ENCODE assay signal across 24 cellular contexts in the genomic region with DNA sequence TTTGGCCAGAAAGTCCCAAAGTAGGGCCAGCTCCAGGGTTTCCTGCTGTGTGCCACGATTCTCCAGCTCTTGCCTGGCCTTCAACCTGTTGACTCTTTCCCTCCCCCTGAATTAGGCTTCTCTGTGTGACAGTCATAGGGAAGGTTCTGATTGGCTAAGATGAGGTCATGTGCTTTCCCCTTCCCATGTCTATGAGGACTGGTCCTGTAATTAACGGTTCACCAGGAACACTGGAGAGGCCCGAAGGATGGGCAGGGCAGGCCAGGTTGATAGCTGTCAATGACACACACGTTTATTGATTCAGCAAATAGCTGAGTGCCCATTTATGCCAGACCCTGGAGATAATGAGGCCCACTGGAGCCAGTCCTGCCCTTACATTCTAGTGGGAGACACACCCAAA. TPM values are rescaled to one million over a fixed set of nuclear protein-coding genes. Genes with fewer than 3 reads are reported as not detected.
DNase-seq lines count a peak whose midpoint lies in the region; ATAC-seq, FAIRE-seq and TF ChIP-seq lines count a peak whose summit lies in the region.
"Had no signal": no experiment of that assay in that cellular context is flagged by ENCODE, and none has a peak within 500 bp of the region (broad histone marks: within the 10 kb centered on the region; RNA-seq: fewer than 3 reads in every experiment).

No MANE protein-coding gene starts in this region.

- H3K4me3 Mint-ChIP-seq in CD4-positive, alpha-beta memory T cell: no peak overlapping the region

- intact Hi-C loops in CD4-positive, alpha-beta memory T cell (cut with micrococcal nuclease): no loop called here
- intact Hi-C loops in head of caudate nucleus (cut with DNase I): no loop called here

- TF ChIP-seq POLR2A in A549 (IDR thresholded peaks at IDR 0.05; ENCODE audit: low read length): no peak

- H3K9me3 ChIP-seq in A549: no peaks in the 10 kb centered on the region
- H3K9me3 ChIP-seq in CD4-positive, alpha-beta memory T cell (ENCODE audit: control insufficient read depth in 1 of 2, low read length in 2 of 2): no peaks in the 10 kb centered on the region
- H3K9me3 ChIP-seq: BE2C, esophagus squamous epithelium, heart left ventricle, sigmoid colon had no signal

- peak overlapping the region in 6 of 7 donors; percentile 46 to 98 (median 80) for H3K27ac Mint-ChIP-seq in CD4-positive, alpha-beta memory T cell

- H3K27me3 ChIP-seq in CD4-positive, alpha-beta memory T cell (ENCODE audit: insufficient read depth, low read length): no peaks in the 10 kb centered on the region
- no peaks in the 10 kb centered on the region for H3K27me3 ChIP-seq in foreskin keratinocyte
- H3K27me3 ChIP-seq: BE2C, cardiac muscle cell, esophagus squamous epithelium, heart left ventricle, sigmoid colon had no signal

- no peak for TF ChIP-seq RAD21 in A549 (conservative IDR thresholded peaks at IDR 0.05 in 1 of 2, IDR thresholded peaks at IDR 0.05 in 1 of 2)

- DNase-seq in A549 (ENCODE audit: low read depth in 1 of 2, low spot score in 1 of 2) (no peak), SK-MEL-5 (ENCODE audit: low read depth, low spot score) (peak; percentile 40), foreskin keratinocyte (peak in 1 of 2 donors; percentile 83), COR-L47 (lab: John Stamatoyannopoulos, UW) (no peak), head of caudate nucleus (no peak), NOMO-1 treated with dmso at 0.1 percent for 144 hours (lab: John Stamatoyannopoulos, UW; ENCODE audit: unreplicated experiment) (no peak), cerebellar cortex (ENCODE audit: low spot score) (no peak)
- DNase-seq in CD4-positive, alpha-beta memory T cell: no peak
- DNase-seq: activated CD4-positive, CD25-positive, alpha-beta regulatory T cell; BE2C; esophagus squamous epithelium; H7; heart left ventricle; NCI-H1930; NCI-H774; RPMI8226; sigmoid colon; stimulated activated CD4-positive, alpha-beta T cell treated with anti-CD3 and anti-CD28 coated beads, Interleukin-2, amount 100 ng/mL, for 48 hours had no signal

- no peak for FAIRE-seq in A549 (lab: Jason Lieb, UNC)

- H3K4me2 ChIP-seq in A549: no peak overlapping the region

- ATAC-seq in A549: 0 out of 6 replicates have a peak, but pooled peaks of 1 of the 2 experiments have one; percentile 2
- peak; percentile 47 for ATAC-seq in foreskin keratinocyte
- ATAC-seq: heart left ventricle had no signal

- H3K4me1 ChIP-seq in A549 (no peaks in the 10 kb centered on the region), foreskin keratinocyte (peaks cover 9% of the 10 kb centered on the region)
- peaks cover 90% of the 10 kb centered on the region for H3K4me1 ChIP-seq in CD4-positive, alpha-beta memory T cell (ENCODE audit: insufficient read depth, low read length)

- H3K36me3 Mint-ChIP-seq in CD4-positive, alpha-beta memory T cell: peaks cover 61 to 77% of the 10 kb centered on the region in 2 donors

- POLR2A ChIA-PET in A549 (lab: Yijun Ruan, JAX): interaction anchor here (1.7 to 3.7 kb wide), 2 partner anchors 10 to 11 kb away, joined by 12 to 13 read pairs; a partner anchor contains a TSS
- POLR2A ChIA-PET in CD4-positive, alpha-beta memory T cell (lab: Charles Lee; ENCODE audit: partially characterized antibody): interaction anchor here (2.2 to 20.7 kb wide), 5 partner anchors 9 to 34 kb away, joined by 12 to 1171 read pairs (median 55); a partner anchor contains a TSS

- TF ChIP-seq EP300 in A549 (IDR thresholded peaks at IDR 0.05): no peak

- CTCF ChIA-PET in A549 (lab: Yijun Ruan, JAX): interaction anchor here (0.8 to 25.5 kb wide), 5 partner anchors 10 to 48 kb away, joined by 3 to 871 read pairs (median 142); a partner anchor contains a TSS
- CTCF ChIA-PET in CD4-positive, alpha-beta memory T cell (lab: Charles Lee; ENCODE audit: partially characterized antibody): interaction anchor here (1.1 to 26.1 kb wide), 6 partner anchors 8 to 128 kb away, joined by 3 to 821 read pairs (median 6); a partner anchor contains a TSS

- peaks cover 34 to 88% (median 55%) of the 10 kb centered on the region in 4 donors for H3K4me1 Mint-ChIP-seq in CD4-positive, alpha-beta memory T cell

- H3K27me3 Mint-ChIP-seq in CD4-positive, alpha-beta memory T cell: no peaks in the 10 kb centered on the region

- in situ Hi-C loops in SK-MEL-5 (cut with HindIII; ENCODE audit: low pct_unique_long_range_greater_than_20kb, low sequenced_read_pairs): no loop called here

- H3K9me3 Mint-ChIP-seq in CD4-positive, alpha-beta memory T cell: peaks cover 0 to 4% (median 0%) of the 10 kb centered on the region in 8 donors

- no peak overlapping the region for H3K27ac ChIP-seq in A549
- H3K27ac ChIP-seq in CD4-positive, alpha-beta memory T cell (ENCODE audit: low read depth, low read length): peak overlapping the region; percentile 31
- no peak overlapping the region for H3K27ac ChIP-seq in foreskin keratinocyte
- H3K27ac ChIP-seq: cardiac muscle cell, esophagus squamous epithelium, heart left ventricle, sigmoid colon had no signal

- no peak overlapping the region for H3K4me3 ChIP-seq in A549
- H3K4me3 ChIP-seq in CD4-positive, alpha-beta memory T cell (ENCODE audit: low read length in 2 of 2): no peak overlapping the region
- H3K4me3 ChIP-seq: cardiac muscle cell, esophagus squamous epithelium, heart left ventricle, sigmoid colon had no signal

- WGBS in A549 (ENCODE audit: missing lambda C conversion rate): 71% methylated on average over 4 of the region's 4 CpGs

- H3K36me3 ChIP-seq in CD4-positive, alpha-beta memory T cell (ENCODE audit: insufficient read depth, low read length): peaks cover 77% of the 10 kb centered on the region

- TF ChIP-seq CTCF in A549 (IDR thresholded peaks at IDR 0.05) (no peak), foreskin keratinocyte (conservative IDR thresholded peaks at IDR 0.05) (no peak)

RNA-seq across cellular contexts. Expression of a gene that starts 9.0 kb away (rescaled TPM):
- 1.8 and 2.2 TPM in 2 replicates for polyA plus RNA-seq in A549 (2011; rRNA removed)
- polyA plus RNA-seq in A549 (2012; cell fraction: cytosol; rRNA removed): 25.9 and 43.4 TPM in 2 replicates
- polyA plus RNA-seq in A549 (2012; cell fraction: nucleus; rRNA removed): 39.8 and 85.8 TPM in 2 replicates
- polyA plus RNA-seq in A549 (2017; fragmentation: RNase III; extraction: RNeasy Plus Mini Kit Qiagen cat#74134 plus additional on column Dnase treatment): 11.0 to 12.1 TPM (median 11.2 TPM) in 3 replicates
- polyA minus RNA-seq in A549 (2011; rRNA and poly(A)+ RNA removed): 0.58 and 0.95 TPM in 2 replicates
- total RNA-seq in CD4-positive, alpha-beta memory T cell: 1 to 10 TPM; 5.2 to 7.2 TPM
- 10 to 100 TPM; 14.3 to 17.8 TPM for polyA plus RNA-seq in CD4-positive, alpha-beta memory T cell
- total RNA-seq in SK-MEL-5 (2014; rRNA removed; shearing (Covaris generic)): 34.4 and 38.8 TPM in 2 replicates
- 179 and 188 TPM in 2 replicates for polyA plus RNA-seq in SK-MEL-5 (2015; cell fraction: cytosol; rRNA removed)
- polyA plus RNA-seq in SK-MEL-5 (2015; cell fraction: nucleus; rRNA removed): 93.4 and 107 TPM in 2 replicates
- 2.4 and 3.0 TPM in 2 replicates for total RNA-seq in foreskin keratinocyte
- 4.7 and 5.0 TPM in 2 replicates for polyA plus RNA-seq in foreskin keratinocyte

RNA-seq across cellular contexts. Expression of a gene that starts 11.1 kb away (rescaled TPM):
- polyA plus RNA-seq in A549 (2011; rRNA removed) (16.5 and 20.1 TPM in 2 replicates), A549 (2017; fragmentation: RNase III; extraction: RNeasy Plus Mini Kit Qiagen cat#74134 plus additional on column Dnase treatment) (26.3 to 28.8 TPM (median 26.8 TPM) in 3 replicates), foreskin keratinocyte (44.7 and 50.5 TPM in 2 replicates)
- 37.0 and 37.1 TPM in 2 replicates for polyA plus RNA-seq in A549 (2012; cell fraction: cytosol; rRNA removed)
- polyA plus RNA-seq in A549 (2012; cell fraction: nucleus; rRNA removed): 34.5 and 40.9 TPM in 2 replicates
- polyA minus RNA-seq in A549 (2011; rRNA and poly(A)+ RNA removed): 21.1 and 30.2 TPM in 2 replicates
- 100 to 1,000 TPM; 189 to 191 TPM for total RNA-seq in CD4-positive, alpha-beta memory T cell
- polyA plus RNA-seq in CD4-positive, alpha-beta memory T cell: 100 to 1,000 TPM in 1 of 2 donors, 10 to 100 TPM in 1; 72.4 to 203 TPM
- total RNA-seq in SK-MEL-5 (2014; rRNA removed; shearing (Covaris generic)): 18.9 and 19.4 TPM in 2 replicates
- 29.6 and 35.1 TPM in 2 replicates for polyA plus RNA-seq in SK-MEL-5 (2015; cell fraction: cytosol; rRNA removed)
- 16.4 and 25.6 TPM in 2 replicates for polyA plus RNA-seq in SK-MEL-5 (2015; cell fraction: nucleus; rRNA removed)
- 49.4 and 58.1 TPM in 2 replicates for total RNA-seq in foreskin keratinocyte

RNA-seq across cellular contexts. Expression of a gene that starts 28.3 kb away (rescaled TPM):
- polyA plus RNA-seq in A549 (2011; rRNA removed): 5.3 TPM in 2 replicates
- 18.4 and 25.5 TPM in 2 replicates for polyA plus RNA-seq in A549 (2012; cell fraction: cytosol; rRNA removed)
- polyA plus RNA-seq in A549 (2012; cell fraction: nucleus; rRNA removed): 16.0 and 36.1 TPM in 2 replicates
- 14.3 to 15.5 TPM (median 14.5 TPM) in 3 replicates for polyA plus RNA-seq in A549 (2017; fragmentation: RNase III; extraction: RNeasy Plus Mini Kit Qiagen cat#74134 plus additional on column Dnase treatment)
- polyA minus RNA-seq in A549 (2011; rRNA and poly(A)+ RNA removed): 2.2 and 2.8 TPM in 2 replicates
- total RNA-seq in CD4-positive, alpha-beta memory T cell: not detected
- polyA plus RNA-seq in CD4-positive, alpha-beta memory T cell: 1 to 10 TPM; 2.0 to 2.4 TPM
- 6.0 and 8.2 TPM in 2 replicates for total RNA-seq in SK-MEL-5 (2014; rRNA removed; shearing (Covaris generic))
- 10.6 and 12.1 TPM in 2 replicates for polyA plus RNA-seq in SK-MEL-5 (2015; cell fraction: cytosol; rRNA removed)
- polyA plus RNA-seq in SK-MEL-5 (2015; cell fraction: nucleus; rRNA removed): 25.7 and 27.4 TPM in 2 replicates
- 6.0 and 9.7 TPM in 2 replicates for total RNA-seq in foreskin keratinocyte
- 11.8 and 12.3 TPM in 2 replicates for polyA plus RNA-seq in foreskin keratinocyte
- total RNA-seq: mesenteric fat pad had no signal

RNA-seq across cellular contexts. Expression of a gene that starts 35.8 kb away (rescaled TPM):
- polyA plus RNA-seq in A549 (2011; rRNA removed): 32.6 and 47.7 TPM in 2 replicates
- 33.1 and 34.4 TPM in 2 replicates for polyA plus RNA-seq in A549 (2012; cell fraction: cytosol; rRNA removed)
- 374 and 488 TPM in 2 replicates for polyA plus RNA-seq in A549 (2012; cell fraction: nucleus; rRNA removed)
- 92.4 to 118 TPM (median 107 TPM) in 3 replicates for polyA plus RNA-seq in A549 (2017; fragmentation: RNase III; extraction: RNeasy Plus Mini Kit Qiagen cat#74134 plus additional on column Dnase treatment)
- 50.2 and 52.4 TPM in 2 replicates for polyA minus RNA-seq in A549 (2011; rRNA and poly(A)+ RNA removed)
- total RNA-seq in CD4-positive, alpha-beta memory T cell: 1 to 10 TPM in 1 of 2 experiments, under 1 TPM in 1; 0.99 to 1.2 TPM
- under 1 TPM in 1 of 2 donors, not detected in 1; 0.49 TPM for polyA plus RNA-seq in CD4-positive, alpha-beta memory T cell
- 41.6 and 49.0 TPM in 2 replicates for total RNA-seq in SK-MEL-5 (2014; rRNA removed; shearing (Covaris generic))
- polyA plus RNA-seq in SK-MEL-5 (2015; cell fraction: cytosol; rRNA removed): 50.4 and 53.9 TPM in 2 replicates
- polyA plus RNA-seq in SK-MEL-5 (2015; cell fraction: nucleus; rRNA removed): 58.2 and 79.8 TPM in 2 replicates
- total RNA-seq in foreskin keratinocyte: 80.8 and 88.5 TPM in 2 replicates
- polyA plus RNA-seq in foreskin keratinocyte: 69.8 and 78.7 TPM in 2 replicates

RNA-seq across cellular contexts. Expression of a gene that starts 37.2 kb away (rescaled TPM):
- polyA plus RNA-seq in A549 (2011; rRNA removed): not detected in 2 replicates
- polyA plus RNA-seq in A549 (2012; cell fraction: cytosol; rRNA removed): 0.11 TPM in 1 of 2 replicates, not detected in the other
- not detected in 2 replicates for polyA plus RNA-seq in A549 (2012; cell fraction: nucleus; rRNA removed)
- not detected in 3 replicates for polyA plus RNA-seq in A549 (2017; fragmentation: RNase III; extraction: RNeasy Plus Mini Kit Qiagen cat#74134 plus additional on column Dnase treatment)
- not detected in 2 replicates for polyA minus RNA-seq in A549 (2011; rRNA and poly(A)+ RNA removed)
- not detected for total RNA-seq in CD4-positive, alpha-beta memory T cell
- polyA plus RNA-seq in CD4-positive, alpha-beta memory T cell: not detected
- total RNA-seq in SK-MEL-5 (2014; rRNA removed; shearing (Covaris generic)): not detected in 2 replicates
- polyA plus RNA-seq in SK-MEL-5 (2015; cell fraction: cytosol; rRNA removed): not detected in 2 replicates
- polyA plus RNA-seq in SK-MEL-5 (2015; cell fraction: nucleus; rRNA removed): not detected in 2 replicates
- not detected in 2 replicates for total RNA-seq in foreskin keratinocyte
- polyA plus RNA-seq in foreskin keratinocyte: not detected in 2 replicates
- total RNA-seq: cardiac muscle cell; H7; heart left ventricle; HT1080; mesenteric fat pad; sigmoid colon; T-helper 1 cell treated with Interleukin-12 subunit alpha and Interleukin-12 subunit beta and Interleukin-4 antibody, amounts not matched to agents 30 ng/mL and 1 ng/mL, for 36 hours had no signal
- polyA plus RNA-seq: adipose tissue, cardiac muscle cell, heart left ventricle, sigmoid colon, thymus had no signal
